Comparison of ENCODE assay signal across 28 cellular contexts in genomic region chr2:117293012-117293411, GRCh38.
"Had no signal": no experiment of that assay in that cellular context is flagged by ENCODE, and none has a peak within 500 bp of the region (broad histone marks: within the 10 kb centered on the region; RNA-seq: fewer than 3 reads in every experiment).

No MANE protein-coding gene starts in this region.

- H3K4me3 ChIP-seq: colonic mucosa, coronary artery, dorsolateral prefrontal cortex, esophagus muscularis mucosa, esophagus squamous epithelium, gastrocnemius medialis, gastroesophageal sphincter, heart left ventricle, heart right ventricle had no signal

- H3K9me3 ChIP-seq: colonic mucosa, esophagus muscularis mucosa, esophagus squamous epithelium, gastrocnemius medialis, gastroesophageal sphincter had no signal

- H3K4me1 ChIP-seq: colonic mucosa, esophagus muscularis mucosa, esophagus squamous epithelium, foreskin keratinocyte, gastrocnemius medialis, gastroesophageal sphincter, heart left ventricle, heart right ventricle had no signal

- H3K27me3 ChIP-seq: colonic mucosa, dorsolateral prefrontal cortex, esophagus muscularis mucosa, esophagus squamous epithelium, foreskin keratinocyte, gastrocnemius medialis, gastroesophageal sphincter, heart left ventricle, heart right ventricle had no signal

- FAIRE-seq: colon, endometrium, endothelial cell of umbilical vein, frontal cortex had no signal

- ATAC-seq: effector memory CD8-positive, alpha-beta T cell; esophagus mucosa; foreskin keratinocyte; gastrocnemius medialis; gastroesophageal sphincter; heart left ventricle; heart right ventricle had no signal

- H3K27ac ChIP-seq: colonic mucosa, coronary artery, dorsolateral prefrontal cortex, epithelial cell of prostate, esophagus muscularis mucosa, esophagus squamous epithelium, foreskin keratinocyte, gastrocnemius medialis, gastroesophageal sphincter, heart left ventricle, heart right ventricle had no signal

- DNase-seq: colonic mucosa; cortex of kidney; dermis blood vessel endothelial cell; dorsolateral prefrontal cortex; effector CD4-positive, alpha-beta T cell; effector CD8-positive, alpha-beta T cell; effector memory CD4-positive, alpha-beta T cell; effector memory CD8-positive, alpha-beta T cell; endodermal cell; erythroblast; esophagus squamous epithelium; foreskin fibroblast; foreskin keratinocyte; foreskin melanocyte; gastrocnemius medialis; glutamatergic neuron; head of caudate nucleus; heart left ventricle; heart right ventricle had no signal

- H3K36me3 ChIP-seq: colonic mucosa, esophagus muscularis mucosa, esophagus squamous epithelium, gastrocnemius medialis, gastroesophageal sphincter, heart left ventricle, heart right ventricle had no signal
